8 cellular contexts compared by ENCODE assay signal in genomic region chr6:36273067-36273466, GRCh38.
"Had no signal": no experiment of that assay in that cellular context is flagged by ENCODE, and none has a peak within 500 bp of the region (broad histone marks: within the 10 kb centered on the region; RNA-seq: fewer than 3 reads in every experiment).

No MANE protein-coding gene starts in this region.

- H3K4me3 ChIP-seq: GM12878 had no signal

- FAIRE-seq: G401.6, GM12878, GM12891, GM12892, GM18507, GM19239 had no signal

- DNase-seq: GDM1, GF-D8 had no signal

- ATAC-seq: GM12878 had no signal
